Comparison of ENCODE assay signal across 1 cellular context in the genomic region with DNA sequence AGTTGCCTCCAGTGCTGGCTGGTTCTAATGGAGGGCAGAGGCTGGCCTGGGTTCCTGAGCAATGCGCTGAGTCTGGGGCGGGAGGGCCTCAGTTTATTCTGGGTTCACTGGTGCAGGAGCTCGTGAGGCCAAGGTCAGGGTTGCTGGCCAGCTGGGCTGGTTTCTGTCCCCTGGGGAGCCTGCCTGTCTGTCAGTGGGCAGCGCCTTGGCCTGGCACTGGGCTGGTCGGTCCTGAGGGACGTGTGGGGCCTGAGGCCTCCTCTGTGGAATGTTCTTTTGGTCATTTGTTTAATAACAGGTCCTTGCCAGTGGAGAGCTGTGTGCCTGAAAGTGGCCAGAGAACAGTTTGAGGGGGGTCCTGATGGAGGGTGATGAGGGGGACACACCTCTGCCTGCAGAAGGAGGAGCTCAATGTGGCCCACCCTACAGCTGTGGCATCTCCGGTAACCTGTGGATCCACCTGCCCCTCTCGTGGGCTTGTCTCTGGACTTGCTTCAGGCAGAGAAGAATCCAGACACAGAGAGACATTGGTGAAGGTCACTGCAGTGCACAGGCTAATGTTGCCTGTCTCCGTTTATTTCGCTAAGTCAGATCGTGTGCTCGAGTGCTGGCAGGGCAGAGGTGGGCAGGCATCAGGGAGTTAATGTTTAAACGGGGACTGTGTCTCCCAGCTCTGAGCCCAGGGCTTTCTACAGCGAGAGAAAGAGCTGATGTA.
TF ChIP-seq lines count a peak whose summit lies in the region.

No MANE protein-coding gene starts in this region.

TF ChIP-seq in HepG2, 621 proteins besides CTCF, POLR2A, EP300 and RAD21 (continued from another document and continues in another):
- TF ChIP-seq GMEB1 (CRISPR knock-in tag; IDR thresholded peaks at IDR 0.05; ENCODE audit: borderline replicate concordance) (no peak), KDM1A (CRISPR knock-in tag; IDR thresholded peaks at IDR 0.05) (no peak), NCOA1 (CRISPR knock-in tag; IDR thresholded peaks at IDR 0.05) (no peak), ARID3A (IDR thresholded peaks at IDR 0.05; ENCODE audit: low read depth, low read length) (no peak), ZNF703 (CRISPR knock-in tag; IDR thresholded peaks at IDR 0.05; ENCODE audit: borderline replicate concordance) (no peak), REL (CRISPR knock-in tag; conservative IDR thresholded peaks at IDR 0.05) (no peak), ZNF275 (CRISPR knock-in tag; IDR thresholded peaks at IDR 0.05; ENCODE audit: borderline replicate concordance) (no peak), FOXM1 (CRISPR knock-in tag; IDR thresholded peaks at IDR 0.05) (no peak), MED1 (CRISPR knock-in tag; IDR thresholded peaks at IDR 0.05) (peak; percentile 19), LCORL (IDR thresholded peaks at IDR 0.05) (no peak), LCORL (CRISPR knock-in tag; IDR thresholded peaks at IDR 0.05) (peak; percentile 49), FOXC1 (CRISPR knock-in tag; IDR thresholded peaks at IDR 0.05; ENCODE audit: borderline replicate concordance) (peak; percentile 85), ZKSCAN1 (IDR thresholded peaks at IDR 0.05; ENCODE audit: low read length) (no peak), ZNF274 (CRISPR knock-in tag; IDR thresholded peaks at IDR 0.05) (0 out of 2 replicates have a peak, but pooled peaks have one; percentile 35), U2AF1 (optimal IDR thresholded peaks at IDR 0.05; ENCODE audit: low read depth, low read length) (peak; percentile 80), TARDBP (CRISPR knock-in tag; IDR thresholded peaks at IDR 0.05) (peak; percentile 54; the same call in 1 of the 2 replicates), FOSL2 (CRISPR knock-in tag; IDR thresholded peaks at IDR 0.05) (no peak), PLSCR1 (CRISPR knock-in tag; IDR thresholded peaks at IDR 0.05; ENCODE audit: borderline replicate concordance) (no peak), ZNF780A (CRISPR knock-in tag; IDR thresholded peaks at IDR 0.05) (no peak), HDAC1 (CRISPR knock-in tag; IDR thresholded peaks at IDR 0.05) (0 out of 2 replicates have a peak, but pooled peaks have one; percentile 40), NPAS2 (CRISPR knock-in tag; IDR thresholded peaks at IDR 0.05; ENCODE audit: borderline replicate concordance) (no peak), GMEB2 (CRISPR knock-in tag; IDR thresholded peaks at IDR 0.05; ENCODE audit: low read depth) (no peak)
- TF ChIP-seq, protein P1, sequence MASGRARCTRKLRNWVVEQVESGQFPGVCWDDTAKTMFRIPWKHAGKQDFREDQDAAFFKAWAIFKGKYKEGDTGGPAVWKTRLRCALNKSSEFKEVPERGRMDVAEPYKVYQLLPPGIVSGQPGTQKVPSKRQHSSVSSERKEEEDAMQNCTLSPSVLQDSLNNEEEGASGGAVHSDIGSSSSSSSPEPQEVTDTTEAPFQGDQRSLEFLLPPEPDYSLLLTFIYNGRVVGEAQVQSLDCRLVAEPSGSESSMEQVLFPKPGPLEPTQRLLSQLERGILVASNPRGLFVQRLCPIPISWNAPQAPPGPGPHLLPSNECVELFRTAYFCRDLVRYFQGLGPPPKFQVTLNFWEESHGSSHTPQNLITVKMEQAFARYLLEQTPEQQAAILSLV (CRISPR knock-in tag; IDR thresholded peaks at IDR 0.05; ENCODE audit: borderline replicate concordance) = no peak
- TF ChIP-seq, protein P2, sequence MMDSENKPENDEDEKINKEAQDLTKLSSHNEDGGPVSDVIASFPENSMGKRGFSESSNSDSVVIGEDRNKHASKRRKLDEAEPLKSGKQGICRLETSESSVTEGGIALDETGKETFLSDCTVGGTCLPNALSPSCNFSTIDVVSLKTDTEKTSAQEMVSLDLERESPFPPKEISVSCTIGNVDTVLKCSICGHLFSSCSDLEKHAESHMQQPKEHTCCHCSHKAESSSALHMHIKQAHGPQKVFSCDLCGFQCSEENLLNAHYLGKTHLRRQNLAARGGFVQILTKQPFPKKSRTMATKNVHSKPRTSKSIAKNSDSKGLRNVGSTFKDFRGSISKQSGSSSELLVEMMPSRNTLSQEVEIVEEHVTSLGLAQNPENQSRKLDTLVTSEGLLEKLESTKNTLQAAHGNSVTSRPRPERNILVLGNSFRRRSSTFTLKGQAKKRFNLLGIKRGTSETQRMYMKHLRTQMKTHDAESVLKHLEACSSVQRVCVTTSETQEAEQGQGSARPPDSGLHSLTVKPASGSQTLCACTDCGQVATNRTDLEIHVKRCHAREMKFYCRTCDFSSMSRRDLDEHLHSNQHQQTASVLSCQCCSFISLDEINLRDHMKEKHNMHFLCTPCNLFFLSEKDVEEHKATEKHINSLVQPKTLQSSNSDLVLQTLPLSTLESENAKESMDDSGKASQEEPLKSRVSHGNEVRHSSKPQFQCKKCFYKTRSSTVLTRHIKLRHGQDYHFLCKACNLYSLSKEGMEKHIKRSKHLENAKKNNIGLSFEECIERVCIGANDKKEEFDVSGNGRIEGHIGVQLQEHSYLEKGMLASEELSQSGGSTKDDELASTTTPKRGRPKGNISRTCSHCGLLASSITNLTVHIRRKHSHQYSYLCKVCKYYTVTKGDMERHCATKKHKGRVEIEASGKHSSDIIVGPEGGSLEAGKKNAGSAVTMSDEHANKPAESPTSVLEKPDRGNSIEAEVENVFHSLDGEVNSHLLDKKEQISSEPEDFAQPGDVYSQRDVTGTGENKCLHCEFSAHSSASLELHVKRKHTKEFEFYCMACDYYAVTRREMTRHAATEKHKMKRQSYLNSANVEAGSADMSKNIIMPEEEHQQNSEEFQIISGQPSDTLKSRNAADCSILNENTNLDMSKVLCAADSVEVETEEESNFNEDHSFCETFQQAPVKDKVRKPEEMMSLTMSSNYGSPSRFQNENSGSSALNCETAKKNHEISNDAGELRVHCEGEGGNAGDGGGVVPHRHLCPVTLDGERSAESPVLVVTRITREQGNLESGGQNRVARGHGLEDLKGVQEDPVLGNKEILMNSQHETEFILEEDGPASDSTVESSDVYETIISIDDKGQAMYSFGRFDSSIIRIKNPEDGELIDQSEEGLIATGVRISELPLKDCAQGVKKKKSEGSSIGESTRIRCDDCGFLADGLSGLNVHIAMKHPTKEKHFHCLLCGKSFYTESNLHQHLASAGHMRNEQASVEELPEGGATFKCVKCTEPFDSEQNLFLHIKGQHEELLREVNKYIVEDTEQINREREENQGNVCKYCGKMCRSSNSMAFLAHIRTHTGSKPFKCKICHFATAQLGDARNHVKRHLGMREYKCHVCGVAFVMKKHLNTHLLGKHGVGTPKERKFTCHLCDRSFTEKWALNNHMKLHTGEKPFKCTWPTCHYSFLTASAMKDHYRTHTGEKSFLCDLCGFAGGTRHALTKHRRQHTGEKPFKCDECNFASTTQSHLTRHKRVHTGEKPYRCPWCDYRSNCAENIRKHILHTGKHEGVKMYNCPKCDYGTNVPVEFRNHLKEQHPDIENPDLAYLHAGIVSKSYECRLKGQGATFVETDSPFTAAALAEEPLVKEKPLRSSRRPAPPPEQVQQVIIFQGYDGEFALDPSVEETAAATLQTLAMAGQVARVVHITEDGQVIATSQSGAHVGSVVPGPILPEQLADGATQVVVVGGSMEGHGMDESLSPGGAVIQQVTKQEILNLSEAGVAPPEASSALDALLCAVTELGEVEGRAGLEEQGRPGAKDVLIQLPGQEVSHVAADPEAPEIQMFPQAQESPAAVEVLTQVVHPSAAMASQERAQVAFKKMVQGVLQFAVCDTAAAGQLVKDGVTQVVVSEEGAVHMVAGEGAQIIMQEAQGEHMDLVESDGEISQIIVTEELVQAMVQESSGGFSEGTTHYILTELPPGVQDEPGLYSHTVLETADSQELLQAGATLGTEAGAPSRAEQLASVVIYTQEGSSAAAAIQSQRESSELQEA (CRISPR knock-in tag; IDR thresholded peaks at IDR 0.05; ENCODE audit: not compliant biosample characterization) = peak; percentile 52
- TF ChIP-seq, protein P3, sequence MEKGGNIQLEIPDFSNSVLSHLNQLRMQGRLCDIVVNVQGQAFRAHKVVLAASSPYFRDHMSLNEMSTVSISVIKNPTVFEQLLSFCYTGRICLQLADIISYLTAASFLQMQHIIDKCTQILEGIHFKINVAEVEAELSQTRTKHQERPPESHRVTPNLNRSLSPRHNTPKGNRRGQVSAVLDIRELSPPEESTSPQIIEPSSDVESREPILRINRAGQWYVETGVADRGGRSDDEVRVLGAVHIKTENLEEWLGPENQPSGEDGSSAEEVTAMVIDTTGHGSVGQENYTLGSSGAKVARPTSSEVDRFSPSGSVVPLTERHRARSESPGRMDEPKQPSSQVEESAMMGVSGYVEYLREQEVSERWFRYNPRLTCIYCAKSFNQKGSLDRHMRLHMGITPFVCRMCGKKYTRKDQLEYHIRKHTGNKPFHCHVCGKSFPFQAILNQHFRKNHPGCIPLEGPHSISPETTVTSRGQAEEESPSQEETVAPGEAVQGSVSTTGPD (CRISPR knock-in tag; IDR thresholded peaks at IDR 0.05) = no peak
- TF ChIP-seq, protein P4, sequence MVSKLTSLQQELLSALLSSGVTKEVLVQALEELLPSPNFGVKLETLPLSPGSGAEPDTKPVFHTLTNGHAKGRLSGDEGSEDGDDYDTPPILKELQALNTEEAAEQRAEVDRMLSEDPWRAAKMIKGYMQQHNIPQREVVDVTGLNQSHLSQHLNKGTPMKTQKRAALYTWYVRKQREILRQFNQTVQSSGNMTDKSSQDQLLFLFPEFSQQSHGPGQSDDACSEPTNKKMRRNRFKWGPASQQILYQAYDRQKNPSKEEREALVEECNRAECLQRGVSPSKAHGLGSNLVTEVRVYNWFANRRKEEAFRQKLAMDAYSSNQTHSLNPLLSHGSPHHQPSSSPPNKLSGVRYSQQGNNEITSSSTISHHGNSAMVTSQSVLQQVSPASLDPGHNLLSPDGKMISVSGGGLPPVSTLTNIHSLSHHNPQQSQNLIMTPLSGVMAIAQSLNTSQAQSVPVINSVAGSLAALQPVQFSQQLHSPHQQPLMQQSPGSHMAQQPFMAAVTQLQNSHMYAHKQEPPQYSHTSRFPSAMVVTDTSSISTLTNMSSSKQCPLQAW (CRISPR knock-in tag; IDR thresholded peaks at IDR 0.05) = peak; percentile 88
- TF ChIP-seq, protein P5, sequence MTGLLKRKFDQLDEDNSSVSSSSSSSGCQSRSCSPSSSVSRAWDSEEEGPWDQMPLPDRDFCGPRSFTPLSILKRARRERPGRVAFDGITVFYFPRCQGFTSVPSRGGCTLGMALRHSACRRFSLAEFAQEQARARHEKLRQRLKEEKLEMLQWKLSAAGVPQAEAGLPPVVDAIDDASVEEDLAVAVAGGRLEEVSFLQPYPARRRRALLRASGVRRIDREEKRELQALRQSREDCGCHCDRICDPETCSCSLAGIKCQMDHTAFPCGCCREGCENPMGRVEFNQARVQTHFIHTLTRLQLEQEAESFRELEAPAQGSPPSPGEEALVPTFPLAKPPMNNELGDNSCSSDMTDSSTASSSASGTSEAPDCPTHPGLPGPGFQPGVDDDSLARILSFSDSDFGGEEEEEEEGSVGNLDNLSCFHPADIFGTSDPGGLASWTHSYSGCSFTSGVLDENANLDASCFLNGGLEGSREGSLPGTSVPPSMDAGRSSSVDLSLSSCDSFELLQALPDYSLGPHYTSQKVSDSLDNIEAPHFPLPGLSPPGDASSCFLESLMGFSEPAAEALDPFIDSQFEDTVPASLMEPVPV (CRISPR knock-in tag; IDR thresholded peaks at IDR 0.05) = no peak
- TF ChIP-seq, protein P6, sequence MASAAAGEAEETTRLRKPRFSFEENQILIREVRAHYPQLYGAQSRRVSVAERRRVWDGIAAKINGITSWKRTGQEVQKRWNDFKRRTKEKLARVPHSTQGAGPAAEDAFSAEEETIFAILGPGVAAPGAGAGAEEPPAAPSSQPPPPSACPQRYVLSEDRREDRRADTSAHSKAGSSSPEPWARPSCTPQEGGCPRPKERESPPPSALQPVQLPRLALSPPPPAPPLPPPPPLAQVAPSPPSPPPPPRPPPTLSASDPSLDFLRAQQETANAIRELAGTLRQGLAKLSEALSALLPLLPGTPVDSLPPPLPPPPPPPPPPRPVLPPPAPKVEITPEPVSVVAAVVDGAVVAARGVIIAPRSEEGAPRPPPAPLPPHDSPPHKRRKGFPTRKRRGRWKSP (CRISPR knock-in tag; IDR thresholded peaks at IDR 0.05) = peak; percentile 54; the same call in 1 of the 2 replicates
